15 cellular contexts compared by ENCODE assay signal in the genomic region with DNA sequence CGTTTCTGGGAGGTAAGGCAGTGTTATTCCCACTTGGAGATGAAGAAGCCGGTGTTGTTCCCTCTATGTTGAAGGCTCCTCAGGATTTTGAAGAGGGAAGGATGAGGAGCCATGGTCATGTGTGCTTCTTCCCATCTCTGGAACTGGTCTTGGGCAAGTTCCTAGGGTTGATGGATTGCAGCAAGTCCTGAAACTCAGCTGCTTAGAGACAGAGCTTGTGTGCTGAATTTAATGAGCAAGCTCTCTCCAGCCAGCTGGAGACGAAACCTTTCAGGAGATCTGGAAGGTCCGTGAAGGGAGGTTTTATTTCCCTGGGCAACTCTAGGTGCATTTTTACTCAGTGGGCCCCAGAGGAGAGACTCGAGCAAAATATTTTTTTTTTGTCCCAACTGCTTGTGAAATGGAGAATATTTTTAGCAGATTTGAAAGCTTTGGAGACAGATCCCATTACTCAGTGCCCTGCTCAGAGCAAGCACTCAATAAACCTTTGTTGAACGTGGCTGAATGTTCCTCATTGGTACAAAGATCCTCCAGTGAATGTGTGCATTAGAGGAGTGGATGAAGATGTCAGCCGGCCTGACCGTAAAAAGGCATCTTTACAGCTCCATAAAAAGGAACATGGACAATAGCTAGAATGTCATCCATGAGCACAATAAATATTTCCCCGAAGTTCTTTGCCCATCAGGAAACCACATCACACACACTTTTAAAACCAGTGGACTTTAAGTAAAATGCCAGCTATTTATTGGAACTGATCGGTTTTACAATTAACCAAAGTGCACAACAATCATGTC. TPM values are rescaled to one million over a fixed set of nuclear protein-coding genes. Genes with fewer than 3 reads are reported as not detected.
"Had no signal": no experiment of that assay in that cellular context is flagged by ENCODE, and none has a peak within 500 bp of the region (broad histone marks: within the 10 kb centered on the region; RNA-seq: fewer than 3 reads in every experiment).

No MANE protein-coding gene starts in this region.

- H3K36me3 ChIP-seq: neural progenitor cell, stomach had no signal

- ATAC-seq: activated naive CD4-positive, alpha-beta T cell treated with anti-CD3 and anti-CD28 coated beads, Interleukin-2, amount 50 U/mL, for 72 hours; body of pancreas; right cardiac atrium had no signal

- H3K4me3 Mint-ChIP-seq: immature natural killer cell, neural progenitor cell had no signal

- H3K4me1 ChIP-seq: body of pancreas, neural progenitor cell, parathyroid adenoma, stomach had no signal

- H3K9me3 ChIP-seq: body of pancreas, stomach had no signal

- H3K4me3 ChIP-seq: body of pancreas, neural progenitor cell, smooth muscle cell, stomach had no signal

- H3K9me3 Mint-ChIP-seq: activated naive CD4-positive, alpha-beta T cell treated with anti-CD3 and anti-CD28 coated beads, Interleukin-2, amount 50 U/mL, for 72 hours; activated T-helper 2 cell treated with anti-CD3 and anti-CD28 coated beads, Interferon-gamma antibody, Interleukin-2, Interleukin-4, amounts not matched to agents 10 μg/mL and 5 μg/mL and 100 μg/mL, durations not matched to agents 14 hours and 24 hours and 36 hours; immature natural killer cell had no signal

- H3K36me3 Mint-ChIP-seq: activated naive CD4-positive, alpha-beta T cell treated with anti-CD3 and anti-CD28 coated beads, Interleukin-2, amount 50 U/mL, for 72 hours; immature natural killer cell had no signal

- DNase-seq: activated CD4-positive, alpha-beta T cell treated with anti-CD3 and anti-CD28 coated beads, Interleukin-2, amount 50 U/mL, for 1 hour; activated T-cell treated with anti-CD3 and anti-CD28 coated beads for 4 hours; body of pancreas; central memory CD4-positive, alpha-beta T cell; cortex of kidney; effector CD4-positive, alpha-beta T cell; foreskin fibroblast; immature natural killer cell; right cardiac atrium; stomach had no signal

- H3K27me3 ChIP-seq: body of pancreas, neural progenitor cell, stomach had no signal

- H3K27ac ChIP-seq: body of pancreas, neural progenitor cell, parathyroid adenoma, stomach had no signal

- H3K27ac Mint-ChIP-seq: activated T-helper 2 cell treated with anti-CD3 and anti-CD28 coated beads, Interferon-gamma antibody, Interleukin-2, Interleukin-4, amounts not matched to agents 10 μg/mL and 5 μg/mL and 100 μg/mL, durations not matched to agents 14 hours and 24 hours and 36 hours; neural progenitor cell had no signal

RNA-seq across cellular contexts. Expression of a gene that starts 55.7 kb away (rescaled TPM):
- total RNA-seq: activated T-helper 2 cell treated with anti-CD3 and anti-CD28 coated beads, Interferon-gamma antibody, Interleukin-2, Interleukin-4, amounts not matched to agents 10 μg/mL and 5 μg/mL and 100 μg/mL, durations not matched to agents 14 hours and 24 hours and 36 hours had no signal
- polyA plus RNA-seq: immature natural killer cell had no signal
